ENCODE assay signal across 11 cellular contexts in genomic region chr6:20810732-20811111, GRCh38.
DNase-seq lines count a peak whose midpoint lies in the region; ATAC-seq and TF ChIP-seq lines count a peak whose summit lies in the region.
"Had no signal": no experiment of that assay in that cellular context is flagged by ENCODE, and none has a peak within 500 bp of the region (broad histone marks: within the 10 kb centered on the region; RNA-seq: fewer than 3 reads in every experiment).

No MANE protein-coding gene starts in this region.

- H3K9me3 ChIP-seq in SJCRH30 (replicated peaks), result no peaks in the 10 kb centered on the region
- H3K9me3 ChIP-seq in fibroblast of lung (ENCODE audit: control insufficient read depth, insufficient read depth, low read depth, low read length), result no peaks in the 10 kb centered on the region
- H3K9me3 ChIP-seq in osteoblast (ENCODE audit: low read depth, low read length), result no peaks in the 10 kb centered on the region
- peaks cover 0 to 14% (median 0%) of the 10 kb centered on the region in 4 donors for H3K9me3 ChIP-seq in esophagus muscularis mucosa
- peaks cover 0 to 5% (median 0%) of the 10 kb centered on the region in 4 donors for H3K9me3 ChIP-seq in sigmoid colon
- no peaks in the 10 kb centered on the region for H3K9me3 ChIP-seq in vagina

- TF ChIP-seq POLR2A in esophagus muscularis mucosa (IDR thresholded peaks at IDR 0.05; ENCODE audit: low read depth) (no peak), sigmoid colon (IDR thresholded peaks at IDR 0.05) (no peak), vagina (IDR thresholded peaks at IDR 0.05) (no peak)

- peak overlapping the region; percentile 55 for H3K9ac ChIP-seq in fibroblast of lung (ENCODE audit: insufficient read depth, low read length)

- H3K27ac ChIP-seq in GM23338 (ENCODE audit: low read depth) (peak overlapping the region; percentile 88), SJCRH30 (peak overlapping the region; percentile 48), fibroblast of lung (ENCODE audit: insufficient read depth, low read length) (peak overlapping the region; percentile 99), osteoblast (ENCODE audit: low read depth, low read length) (peak overlapping the region; percentile 99), esophagus muscularis mucosa (replicated peaks in 1 of 4) (no peak overlapping the region), sigmoid colon (peak overlapping the region in 2 of 4 donors; percentile 28 to 34), vagina (no peak overlapping the region)

- TF ChIP-seq CTCF in GM23338 (conservative IDR thresholded peaks at IDR 0.05; ENCODE audit: low read depth in 2 of 2) (no peak), fibroblast of lung (conservative IDR thresholded peaks at IDR 0.05 in 1 of 2, IDR thresholded peaks at IDR 0.05 in 1 of 2; ENCODE audit: low read depth in 1 of 2, low read length in 2 of 2) (no peak), osteoblast (IDR thresholded peaks at IDR 0.05; ENCODE audit: extremely low read depth, low read depth, low read length) (no peak), esophagus muscularis mucosa (IDR thresholded peaks at IDR 0.05) (no peak), sigmoid colon (IDR thresholded peaks at IDR 0.05) (no peak), vagina (IDR thresholded peaks at IDR 0.05) (no peak)

- no peaks in the 10 kb centered on the region for H3F3A ChIP-seq in GM23338 (replicated peaks; ENCODE audit: low read depth)

- peaks cover 21% of the 10 kb centered on the region; the same call in 1 of the 2 replicates for H3K4me1 ChIP-seq in GM23338 (ENCODE audit: insufficient read depth)
- H3K4me1 ChIP-seq in SJCRH30, result peaks cover 11% of the 10 kb centered on the region
- peaks cover 9% of the 10 kb centered on the region for H3K4me1 ChIP-seq in fibroblast of lung (ENCODE audit: control insufficient read depth, extremely low read depth, insufficient read depth, low read length)
- peaks cover 19% of the 10 kb centered on the region for H3K4me1 ChIP-seq in osteoblast (ENCODE audit: insufficient read depth, low read length)
- H3K4me1 ChIP-seq in esophagus muscularis mucosa, result peaks cover 8 to 27% (median 18%) of the 10 kb centered on the region in 4 donors
- H3K4me1 ChIP-seq in sigmoid colon, result peaks cover 0 to 27% (median 15%) of the 10 kb centered on the region in 4 donors
- peaks cover 7% of the 10 kb centered on the region for H3K4me1 ChIP-seq in vagina

- H3K27me3 ChIP-seq in GM23338 (ENCODE audit: insufficient read depth) (no peaks in the 10 kb centered on the region), SJCRH30 (no peaks in the 10 kb centered on the region), fibroblast of lung (ENCODE audit: control insufficient read depth, insufficient read depth, low read length) (no peaks in the 10 kb centered on the region), osteoblast (ENCODE audit: insufficient read depth, low read length) (no peaks in the 10 kb centered on the region), esophagus muscularis mucosa (no peaks in the 10 kb centered on the region), sigmoid colon (no peaks in the 10 kb centered on the region), vagina (no peaks in the 10 kb centered on the region)

- H3K9me2 ChIP-seq in GM23338 (ENCODE audit: insufficient read depth), result no peaks in the 10 kb centered on the region

- H3K4me3 ChIP-seq in GM23338 (no peak overlapping the region), SJCRH30 (no peak overlapping the region), fibroblast of lung (replicated peaks in 1 of 4; ENCODE audit: control extremely low read depth in 1 of 4, insufficient read depth in 1 of 4, low read depth in 3 of 4, low read length in 4 of 4) (no peak overlapping the region), osteoblast (ENCODE audit: insufficient read depth, low read length) (peak overlapping the region; percentile 5), esophagus muscularis mucosa (no peak overlapping the region), sigmoid colon (no peak overlapping the region), vagina (no peak overlapping the region)

- 79% methylated on average over 3 of the region's 3 CpGs for WGBS in esophagus muscularis mucosa
- 85% methylated on average over 3 of the region's 3 CpGs for WGBS in sigmoid colon, 2 donors

- peaks cover 32% of the 10 kb centered on the region for H3K4me1 Mint-ChIP-seq in GM23338

- peaks cover 10% of the 10 kb centered on the region; the same call in 2 of the 3 replicates for H3K9me3 Mint-ChIP-seq in GM23338

- H3K27ac Mint-ChIP-seq in GM23338, result peak overlapping the region; percentile 93
- H3K27ac Mint-ChIP-seq: T-cell had no signal

- H3K36me3 ChIP-seq in GM23338 (ENCODE audit: insufficient read depth) (peaks cover 4% of the 10 kb centered on the region; the same call in 1 of the 2 replicates), SJCRH30 (no peaks in the 10 kb centered on the region), fibroblast of lung (ENCODE audit: control insufficient read depth, insufficient read depth, low read length) (no peaks in the 10 kb centered on the region), osteoblast (ENCODE audit: insufficient read depth, low read length) (no peaks in the 10 kb centered on the region), esophagus muscularis mucosa (no peaks in the 10 kb centered on the region), sigmoid colon (no peaks in the 10 kb centered on the region), vagina (no peaks in the 10 kb centered on the region)

- H4K20me1 ChIP-seq in GM23338 (replicated peaks; ENCODE audit: insufficient read depth), result no peaks in the 10 kb centered on the region
- no peaks in the 10 kb centered on the region for H4K20me1 ChIP-seq in fibroblast of lung (ENCODE audit: control insufficient read depth, extremely low read depth, insufficient read depth, low read length)
- H4K20me1 ChIP-seq in osteoblast (ENCODE audit: insufficient read depth, low read length), result no peaks in the 10 kb centered on the region

- H2AFZ ChIP-seq in GM23338 (no peak overlapping the region), fibroblast of lung (ENCODE audit: low read length) (peak overlapping the region; percentile 78), osteoblast (ENCODE audit: low read length) (peak overlapping the region; percentile 81)

- ATAC-seq in GM23338, result peak; percentile 37
- ATAC-seq: T-cell had no signal

- H3K4me3 Mint-ChIP-seq in GM23338, result no peak overlapping the region
- H3K4me3 Mint-ChIP-seq: CD4-positive, CD25-positive, alpha-beta regulatory T cell; T-cell had no signal

- peaks cover 18% of the 10 kb centered on the region for H3K36me3 Mint-ChIP-seq in GM23338 (ENCODE audit: low read depth)

- peak overlapping the region; percentile 22 for H3K4me2 ChIP-seq in GM23338
- peak overlapping the region; percentile 68 for H3K4me2 ChIP-seq in fibroblast of lung (ENCODE audit: extremely low read depth, insufficient read depth, low read length)
- peak overlapping the region; percentile 49 for H3K4me2 ChIP-seq in osteoblast (ENCODE audit: insufficient read depth, low read length)

- intact Hi-C loops in esophagus muscularis mucosa (cut with DNase I), result no loop called here
- intact Hi-C loops in sigmoid colon (cut with DNase I), result no loop called here
- intact Hi-C loops in vagina (cut with DNase I), result no loop called here

- H3K27me3 Mint-ChIP-seq in GM23338 (ENCODE audit: insufficient read depth, low read depth, poor library complexity), result peaks cover 2% of the 10 kb centered on the region
- H3K27me3 Mint-ChIP-seq: CD4-positive, CD25-positive, alpha-beta regulatory T cell; T-cell had no signal

- TF ChIP-seq EP300 in esophagus muscularis mucosa (IDR thresholded peaks at IDR 0.05), result no peak
- no peak for TF ChIP-seq EP300 in sigmoid colon (IDR thresholded peaks at IDR 0.05)

- H3K79me2 ChIP-seq in GM23338 (replicated peaks; ENCODE audit: insufficient read depth), result no peaks in the 10 kb centered on the region
- H3K79me2 ChIP-seq in fibroblast of lung (ENCODE audit: control insufficient read depth, insufficient read depth, low read length), result no peaks in the 10 kb centered on the region
- H3K79me2 ChIP-seq in osteoblast (ENCODE audit: insufficient read depth, low read length), result no peaks in the 10 kb centered on the region

- DNase-seq in GM23338 (ENCODE audit: low spot score) (no peak), SJCRH30 (no peak), fibroblast of lung (ENCODE audit: low read depth in 2 of 2) (peak in 1 of 2 donors; percentile 16), osteoblast (ENCODE audit: insufficient read length, low spot score, missing footprints) (no peak), esophagus muscularis mucosa (ENCODE audit: extremely low spot score) (no peak), sigmoid colon (no peak), NCI-H187 treated with DMSO at 0.1 percent for 48 hours (lab: John Stamatoyannopoulos, UW) (no peak), vagina (ENCODE audit: extremely low spot score in 2 of 2) (no peak)
- DNase-seq: activated T-cell treated with anti-CD3 and anti-CD28 coated beads, Interleukin-2, amount 50 U/mL, for 1 hour; CD4-positive, CD25-positive, alpha-beta regulatory T cell; T-cell had no signal

TF ChIP-seq in GM23338, 12 proteins besides CTCF, POLR2A, EP300 and RAD21 (continues in another document):
- TF ChIP-seq EZH2 (IDR thresholded peaks at IDR 0.05; ENCODE audit: low read depth, unreplicated experiment) (no peak), CREB1 (CRISPR knock-in tag; IDR thresholded peaks at IDR 0.05; ENCODE audit: low read depth) (no peak), STAT1 (IDR thresholded peaks at IDR 0.05; ENCODE audit: unreplicated experiment) (no peak)
- TF ChIP-seq, protein P1, sequence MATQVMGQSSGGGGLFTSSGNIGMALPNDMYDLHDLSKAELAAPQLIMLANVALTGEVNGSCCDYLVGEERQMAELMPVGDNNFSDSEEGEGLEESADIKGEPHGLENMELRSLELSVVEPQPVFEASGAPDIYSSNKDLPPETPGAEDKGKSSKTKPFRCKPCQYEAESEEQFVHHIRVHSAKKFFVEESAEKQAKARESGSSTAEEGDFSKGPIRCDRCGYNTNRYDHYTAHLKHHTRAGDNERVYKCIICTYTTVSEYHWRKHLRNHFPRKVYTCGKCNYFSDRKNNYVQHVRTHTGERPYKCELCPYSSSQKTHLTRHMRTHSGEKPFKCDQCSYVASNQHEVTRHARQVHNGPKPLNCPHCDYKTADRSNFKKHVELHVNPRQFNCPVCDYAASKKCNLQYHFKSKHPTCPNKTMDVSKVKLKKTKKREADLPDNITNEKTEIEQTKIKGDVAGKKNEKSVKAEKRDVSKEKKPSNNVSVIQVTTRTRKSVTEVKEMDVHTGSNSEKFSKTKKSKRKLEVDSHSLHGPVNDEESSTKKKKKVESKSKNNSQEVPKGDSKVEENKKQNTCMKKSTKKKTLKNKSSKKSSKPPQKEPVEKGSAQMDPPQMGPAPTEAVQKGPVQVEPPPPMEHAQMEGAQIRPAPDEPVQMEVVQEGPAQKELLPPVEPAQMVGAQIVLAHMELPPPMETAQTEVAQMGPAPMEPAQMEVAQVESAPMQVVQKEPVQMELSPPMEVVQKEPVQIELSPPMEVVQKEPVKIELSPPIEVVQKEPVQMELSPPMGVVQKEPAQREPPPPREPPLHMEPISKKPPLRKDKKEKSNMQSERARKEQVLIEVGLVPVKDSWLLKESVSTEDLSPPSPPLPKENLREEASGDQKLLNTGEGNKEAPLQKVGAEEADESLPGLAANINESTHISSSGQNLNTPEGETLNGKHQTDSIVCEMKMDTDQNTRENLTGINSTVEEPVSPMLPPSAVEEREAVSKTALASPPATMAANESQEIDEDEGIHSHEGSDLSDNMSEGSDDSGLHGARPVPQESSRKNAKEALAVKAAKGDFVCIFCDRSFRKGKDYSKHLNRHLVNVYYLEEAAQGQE (IDR thresholded peaks at IDR 0.05; ENCODE audit: unreplicated experiment), result no peak

Comparison
In these comparisons a context has a peak if more than half of its experiments do, and no peak if none do; other contexts are left out.
1. H3K27ac ChIP-seq: peak in GM23338 (single experiment), SJCRH30 (single experiment), fibroblast of lung (single experiment) and osteoblast (single experiment); none in esophagus muscularis mucosa (0 of 4) and vagina (single experiment).
2. Peak in every context shown above with its lines, with median percentiles within 50 percentile points of each other: H3K4me2 ChIP-seq.